Comparison of ENCODE assay signal across 8 cellular contexts in genomic region chr17:81833921-81834830, GRCh38. TPM values are rescaled to one million over a fixed set of nuclear protein-coding genes. Genes with fewer than 3 reads are reported as not detected.
DNase-seq lines count a peak whose midpoint lies in the region; ATAC-seq and TF ChIP-seq lines count a peak whose summit lies in the region.

No MANE protein-coding gene starts in this region.

- peak overlapping the region; percentile 90 for H3K27ac ChIP-seq in CD8-positive, alpha-beta T cell (ENCODE audit: low read depth, low read length)
- H3K27ac ChIP-seq in endodermal cell (ENCODE audit: low read depth, low read length) (peak overlapping the region; percentile 89), neutrophil (peak overlapping the region; percentile 95)

- H3K4me3 Mint-ChIP-seq in CD8-positive, alpha-beta T cell, result peak overlapping the region; percentile 80
- peak overlapping the region; percentile 83 for H3K4me3 Mint-ChIP-seq in endodermal cell

- no peak for ATAC-seq in CD8-positive, alpha-beta T cell
- ATAC-seq in left colon (no peak), GM19452 (IDR thresholded peaks at IDR 0.05; ENCODE audit: unreplicated experiment) (no peak)

- no peak for TF ChIP-seq CTCF in CD8-positive, alpha-beta T cell (IDR thresholded peaks at IDR 0.05)
- TF ChIP-seq CTCF in endodermal cell (conservative IDR thresholded peaks at IDR 0.05) (no peak), neutrophil (IDR thresholded peaks at IDR 0.05) (no peak)

- peak overlapping the region; percentile 80 for H3K4me3 ChIP-seq in CD8-positive, alpha-beta T cell (ENCODE audit: low read depth, low read length)
- H3K4me3 ChIP-seq in NT2/D1 (ENCODE audit: insufficient read length, low read depth) (peak overlapping the region; percentile 90), endodermal cell (ENCODE audit: low read length) (peak overlapping the region; percentile 93), neutrophil (ENCODE audit: low read depth in 1 of 2, low read length in 1 of 2) (peak overlapping the region; percentile 65 to 78)

- no peak for DNase-seq in CD8-positive, alpha-beta T cell
- DNase-seq in NT2/D1 (ENCODE audit: low read depth, low spot score) (no peak), endodermal cell (no peak), NCI-H1694 (lab: John Stamatoyannopoulos, UW) (no peak), left colon (no peak), iPS-NIHi11 (ENCODE audit: low spot score) (no peak)

- peaks cover 17% of the 10 kb centered on the region for H3K4me1 ChIP-seq in CD8-positive, alpha-beta T cell (ENCODE audit: insufficient read depth, low read length)
- H3K4me1 ChIP-seq in NT2/D1 (ENCODE audit: insufficient read depth, insufficient read length), result peaks cover 42% of the 10 kb centered on the region
- H3K4me1 ChIP-seq in endodermal cell (ENCODE audit: control insufficient read depth, insufficient read depth, low read length), result peaks cover 4% of the 10 kb centered on the region
- peaks cover 59 to 60% of the 10 kb centered on the region in 2 experiments for H3K4me1 ChIP-seq in neutrophil (ENCODE audit: control insufficient read depth in 1 of 2, insufficient read depth in 1 of 2, low read depth in 1 of 2, low read length in 1 of 2)

- no peaks in the 10 kb centered on the region for H3K36me3 ChIP-seq in CD8-positive, alpha-beta T cell (ENCODE audit: insufficient read depth, low read length)
- H3K36me3 ChIP-seq in NT2/D1 (ENCODE audit: insufficient read depth, insufficient read length, low read length) (peaks cover 16% of the 10 kb centered on the region), endodermal cell (ENCODE audit: control insufficient read depth, insufficient read depth, low read length) (no peaks in the 10 kb centered on the region), neutrophil (no peaks in the 10 kb centered on the region)

- H3K9me3 Mint-ChIP-seq in CD8-positive, alpha-beta T cell, result no peaks in the 10 kb centered on the region
- H3K9me3 Mint-ChIP-seq in endodermal cell, result no peaks in the 10 kb centered on the region

- no peaks in the 10 kb centered on the region for H3K27me3 ChIP-seq in CD8-positive, alpha-beta T cell (ENCODE audit: insufficient read depth, low read length)
- H3K27me3 ChIP-seq in NT2/D1 (ENCODE audit: insufficient read depth, insufficient read length), result peaks cover 11% of the 10 kb centered on the region
- no peaks in the 10 kb centered on the region for H3K27me3 ChIP-seq in endodermal cell (ENCODE audit: control insufficient read depth, insufficient read depth, low read length, poor library complexity, severe bottlenecking)
- H3K27me3 ChIP-seq in neutrophil, result no peaks in the 10 kb centered on the region

- H3K4me1 Mint-ChIP-seq in CD8-positive, alpha-beta T cell (ENCODE audit: low read depth), result peaks cover 21% of the 10 kb centered on the region
- H3K4me1 Mint-ChIP-seq in endodermal cell, result peaks cover 9% of the 10 kb centered on the region

- WGBS in endodermal cell (ENCODE audit: insufficient coverage in 1 of 2, insufficient read length in 1 of 2), 2 experiments, result 83 to 89% methylated on average over 20 to 31 of the region's 31 CpGs

- peaks cover 5% of the 10 kb centered on the region for H3K36me3 Mint-ChIP-seq in CD8-positive, alpha-beta T cell
- peaks cover 4% of the 10 kb centered on the region for H3K36me3 Mint-ChIP-seq in endodermal cell (ENCODE audit: low read depth)

- intact Hi-C loops in CD8-positive, alpha-beta T cell (cut with DNase I, micrococcal nuclease), result loop anchor here (1.0 to 5.0 kb wide), 10 partner anchors 26 to 863 kb away; partner anchors contain the start of genes ALYREF (in 2 of the 2), ANAPC11 (in 2 of the 2), ARHGDIA (in 2 of the 2) and P4HB (in 2 of the 2)
- intact Hi-C loops in left colon (cut with DNase I, micrococcal nuclease), result no loop called here

- no peaks in the 10 kb centered on the region for H3K27me3 Mint-ChIP-seq in CD8-positive, alpha-beta T cell (ENCODE audit: low read depth)
- no peaks in the 10 kb centered on the region for H3K27me3 Mint-ChIP-seq in endodermal cell (ENCODE audit: insufficient read depth)

- peak overlapping the region; percentile 97 for H3K9ac ChIP-seq in NT2/D1 (ENCODE audit: insufficient read length, low read depth)
- H3K9ac ChIP-seq in endodermal cell (ENCODE audit: extremely low read depth, low read length, poor library complexity, severe bottlenecking), result peak overlapping the region; percentile 95

- POLR2A ChIA-PET in CD8-positive, alpha-beta T cell (lab: Charles Lee), result interaction anchor here (0.7 to 2.0 kb wide), 5 partner anchors 9 to 36 kb away, joined by 3 to 7 read pairs (median 3); partner anchors contain the start of gene P4HB

- CTCF ChIA-PET in CD8-positive, alpha-beta T cell (lab: Charles Lee), result interaction anchor here (1.0 kb wide), 1 partner anchor 350 kb away, joined by 4 read pairs; no protein-coding TSS in a partner anchor

- H3K27ac Mint-ChIP-seq in CD8-positive, alpha-beta T cell, result peak overlapping the region; percentile 89
- H3K27ac Mint-ChIP-seq in endodermal cell, result peak overlapping the region; percentile 95

- H3K9me3 ChIP-seq in CD8-positive, alpha-beta T cell (ENCODE audit: low read length), result no peaks in the 10 kb centered on the region
- H3K9me3 ChIP-seq in NT2/D1 (ENCODE audit: insufficient read depth, low read length) (no peaks in the 10 kb centered on the region), endodermal cell (ENCODE audit: control insufficient read depth, low read length) (no peaks in the 10 kb centered on the region), neutrophil (no peaks in the 10 kb centered on the region)

RNA-seq across cellular contexts. Expression of gene PPP1R27, which starts 0.7 kb away (rescaled TPM):
- not detected for total RNA-seq in CD8-positive, alpha-beta T cell
- total RNA-seq in endodermal cell (not detected), left colon (not detected)
- polyA plus RNA-seq in endodermal cell (2013, experiment 1 of 2), result not detected
- not detected for polyA plus RNA-seq in endodermal cell (2013, experiment 2 of 2)

RNA-seq across cellular contexts. Expression of gene MCRIP1, which starts 1.1 kb away (rescaled TPM):
- 10 to 100 TPM; 32.2 to 34.0 TPM for total RNA-seq in CD8-positive, alpha-beta T cell
- total RNA-seq in endodermal cell (100 to 1,000 TPM; 164 to 183 TPM), left colon (10 to 100 TPM; 16.4 to 30.4 TPM)
- polyA plus RNA-seq in endodermal cell (2013, experiment 1 of 2), result 135 TPM
- 153 TPM for polyA plus RNA-seq in endodermal cell (2013, experiment 2 of 2)

RNA-seq across cellular contexts. Expression of gene P4HB, which starts 26.2 kb away (rescaled TPM):
- total RNA-seq in CD8-positive, alpha-beta T cell, result 100 to 1,000 TPM; 278 to 288 TPM
- total RNA-seq in endodermal cell, result 100 to 1,000 TPM; 493 to 535 TPM
- polyA plus RNA-seq in endodermal cell (2013, experiment 1 of 2), result 373 TPM
- 364 TPM for polyA plus RNA-seq in endodermal cell (2013, experiment 2 of 2)
- 100 to 1,000 TPM; 560 to 669 TPM for total RNA-seq in left colon

RNA-seq across cellular contexts. Expression of gene GCGR, which starts 30.2 kb away (rescaled TPM):
- not detected for total RNA-seq in CD8-positive, alpha-beta T cell
- total RNA-seq in endodermal cell, result 1 to 10 TPM in 1 of 2 donors, not detected in 1; 4.0 TPM
- 0.14 TPM for polyA plus RNA-seq in endodermal cell (2013, experiment 1 of 2)
- not detected for polyA plus RNA-seq in endodermal cell (2013, experiment 2 of 2)
- under 1 TPM; 0.14 to 0.67 TPM for total RNA-seq in left colon

RNA-seq across cellular contexts. Expression of gene ARHGDIA, which starts 37.0 kb away (rescaled TPM):
- 100 to 1,000 TPM; 777 to 791 TPM for total RNA-seq in CD8-positive, alpha-beta T cell
- total RNA-seq in endodermal cell, result 100 to 1,000 TPM; 240 to 254 TPM
- polyA plus RNA-seq in endodermal cell (2013, experiment 1 of 2), result 180 TPM
- polyA plus RNA-seq in endodermal cell (2013, experiment 2 of 2), result 185 TPM
- total RNA-seq in left colon, result 100 to 1,000 TPM; 447 to 500 TPM

Comparison
In these comparisons a context has a peak if more than half of its experiments do, and no peak if none do; other contexts are left out.
1. RNA of gene MCRIP1, which starts 1.1 kb away (total RNA-seq): 164 to 183 TPM in endodermal cell; 32.2 to 34.0 TPM in CD8-positive, alpha-beta T cell and 16.4 to 30.4 TPM in left colon; every median in the first group is over 4 times any median in the second.
2. intact Hi-C loops: an anchor here in CD8-positive, alpha-beta T cell (1.0 to 5.0 kb wide); none called in left colon.
3. Peak in every context shown above with its lines, with median percentiles within 50 percentile points of each other: H3K27ac ChIP-seq and H3K4me3 ChIP-seq.